Comparison of ENCODE assay signal across 1 cellular context in genomic region chr7:102377-102711, GRCh38.
TF ChIP-seq lines count a peak whose summit lies in the region.

No MANE protein-coding gene starts in this region.

TF ChIP-seq in IMR-90, 13 proteins besides CTCF, POLR2A, EP300 and RAD21:
- TF ChIP-seq SMC3 (IDR thresholded peaks at IDR 0.05; ENCODE audit: low read depth, low read length) (no peak), MAFK (IDR thresholded peaks at IDR 0.05; ENCODE audit: low read depth, low read length) (no peak), BHLHE40 (IDR thresholded peaks at IDR 0.05; ENCODE audit: low read depth, low read length) (no peak), CHD1 (IDR thresholded peaks at IDR 0.05; ENCODE audit: low read depth, low read length) (no peak), CEBPB (IDR thresholded peaks at IDR 0.05; ENCODE audit: low read depth, low read length) (no peak), RCOR1 (IDR thresholded peaks at IDR 0.05; ENCODE audit: insufficient replicate concordance, low read length) (no peak), FOS (IDR thresholded peaks at IDR 0.05; ENCODE audit: low read depth, low read length) (no peak), NFE2L2 (IDR thresholded peaks at IDR 0.05; ENCODE audit: low read depth, low read length) (no peak), ELK1 (IDR thresholded peaks at IDR 0.05; ENCODE audit: borderline replicate concordance, low read depth, low read length) (no peak)
